10 cellular contexts compared by ENCODE assay signal in genomic region chr10:63862860-63863259, GRCh38.
"Had no signal": no experiment of that assay in that cellular context is flagged by ENCODE, and none has a peak within 500 bp of the region (broad histone marks: within the 10 kb centered on the region; RNA-seq: fewer than 3 reads in every experiment).

No MANE protein-coding gene starts in this region.

- H3K27ac ChIP-seq: GM23248 had no signal

- H3K4me2 ChIP-seq: GM23338 had no signal

- H2AFZ ChIP-seq: GM23248, GM23338 had no signal

- H3K4me3 ChIP-seq: GM23248, GM23338 had no signal

- H3K9ac ChIP-seq: GM23248 had no signal

- FAIRE-seq: H1, H54 had no signal

- H3K27ac Mint-ChIP-seq: GM23338, H9, HFFc6 had no signal

- DNase-seq: GM23248, GOT3, H7, H9, HCEC 1CT, HFFc6 had no signal

- H3K9me3 Mint-ChIP-seq: HFFc6 had no signal

- ATAC-seq: GM23338, HCT116 had no signal

- H3K4me3 Mint-ChIP-seq: GM23338, H9, HFFc6 had no signal
